ENCODE assay signal across 1 cellular context in the genomic region with DNA sequence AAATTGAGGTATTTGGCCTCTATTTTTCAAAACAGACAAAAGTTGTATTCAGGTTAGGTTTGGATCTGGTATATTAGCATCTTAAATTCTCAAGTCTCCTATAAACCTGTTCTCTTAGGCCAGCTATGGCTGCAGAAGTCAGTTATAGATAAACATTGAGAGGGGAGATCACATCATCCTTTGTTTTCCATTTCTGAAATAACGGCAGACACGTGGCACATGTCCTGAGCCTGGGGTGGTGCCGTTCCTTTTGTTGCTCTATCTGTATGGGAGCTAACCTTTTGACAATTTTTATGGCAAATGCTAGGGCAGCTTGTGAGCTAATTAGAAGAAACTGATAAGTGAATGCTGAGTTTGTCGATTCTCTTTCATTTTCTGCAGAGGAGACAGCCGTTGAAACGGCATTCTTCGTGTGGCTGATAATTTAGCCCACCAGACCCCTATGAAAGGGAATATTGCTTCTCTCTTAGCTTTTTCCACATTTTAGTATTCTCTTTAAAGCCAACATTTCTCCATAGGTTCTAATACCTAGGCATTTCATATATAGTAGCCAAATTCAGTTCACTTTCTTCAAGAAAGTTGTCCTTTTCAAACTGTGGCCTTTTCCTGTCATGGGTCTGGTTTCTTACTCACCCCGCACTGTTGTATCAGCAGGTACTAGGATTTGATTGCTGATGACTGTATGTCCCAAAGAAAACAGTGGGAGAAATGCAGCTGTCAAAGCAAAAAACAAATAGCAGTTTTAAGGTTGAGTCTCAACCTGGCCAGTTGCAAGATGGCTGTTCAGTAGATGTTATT.
TF ChIP-seq lines count a peak whose summit lies in the region.

No MANE protein-coding gene starts in this region.

TF ChIP-seq in IMR-90, 13 proteins besides CTCF, POLR2A, EP300 and RAD21 (continued from another document):
- TF ChIP-seq, protein P1, sequence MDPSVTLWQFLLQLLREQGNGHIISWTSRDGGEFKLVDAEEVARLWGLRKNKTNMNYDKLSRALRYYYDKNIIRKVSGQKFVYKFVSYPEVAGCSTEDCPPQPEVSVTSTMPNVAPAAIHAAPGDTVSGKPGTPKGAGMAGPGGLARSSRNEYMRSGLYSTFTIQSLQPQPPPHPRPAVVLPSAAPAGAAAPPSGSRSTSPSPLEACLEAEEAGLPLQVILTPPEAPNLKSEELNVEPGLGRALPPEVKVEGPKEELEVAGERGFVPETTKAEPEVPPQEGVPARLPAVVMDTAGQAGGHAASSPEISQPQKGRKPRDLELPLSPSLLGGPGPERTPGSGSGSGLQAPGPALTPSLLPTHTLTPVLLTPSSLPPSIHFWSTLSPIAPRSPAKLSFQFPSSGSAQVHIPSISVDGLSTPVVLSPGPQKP (IDR thresholded peaks at IDR 0.05; ENCODE audit: borderline replicate concordance, low read depth, low read length), result no peak
- TF ChIP-seq, protein P2, sequence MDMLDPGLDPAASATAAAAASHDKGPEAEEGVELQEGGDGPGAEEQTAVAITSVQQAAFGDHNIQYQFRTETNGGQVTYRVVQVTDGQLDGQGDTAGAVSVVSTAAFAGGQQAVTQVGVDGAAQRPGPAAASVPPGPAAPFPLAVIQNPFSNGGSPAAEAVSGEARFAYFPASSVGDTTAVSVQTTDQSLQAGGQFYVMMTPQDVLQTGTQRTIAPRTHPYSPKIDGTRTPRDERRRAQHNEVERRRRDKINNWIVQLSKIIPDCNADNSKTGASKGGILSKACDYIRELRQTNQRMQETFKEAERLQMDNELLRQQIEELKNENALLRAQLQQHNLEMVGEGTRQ (IDR thresholded peaks at IDR 0.05; ENCODE audit: low read depth, low read length), result no peak
- TF ChIP-seq MAZ (IDR thresholded peaks at IDR 0.05; ENCODE audit: borderline replicate concordance, low read depth, low read length) (no peak), FOS (IDR thresholded peaks at IDR 0.05; ENCODE audit: low read depth, low read length) (no peak), MAFK (IDR thresholded peaks at IDR 0.05; ENCODE audit: low read depth, low read length) (no peak)
